Comparison of ENCODE assay signal across 18 cellular contexts in the genomic region with DNA sequence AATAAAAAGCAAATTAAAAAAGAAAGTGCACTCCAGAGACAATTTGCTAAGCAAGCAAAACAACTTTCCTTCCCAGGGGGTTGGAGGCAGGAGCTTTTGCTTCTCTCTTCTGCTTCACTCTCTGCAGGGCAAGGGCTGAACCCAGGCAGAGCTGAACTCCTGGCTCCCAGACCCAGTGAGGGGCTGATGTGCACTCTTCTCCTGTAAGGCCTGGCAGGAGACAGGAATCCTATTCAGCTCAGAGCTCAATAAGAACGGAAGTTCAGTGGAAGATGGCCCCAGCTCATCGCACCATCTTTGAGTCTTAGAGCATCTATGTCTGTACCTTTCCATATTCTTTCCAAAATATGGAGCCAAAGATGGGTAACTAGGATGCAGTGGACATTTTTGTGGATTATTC. TPM values are rescaled to one million over a fixed set of nuclear protein-coding genes. Genes with fewer than 3 reads are reported as not detected.
A peak's percentile ranks its signal among the peaks of the same experiment; 100 is the strongest.
DNase-seq lines count a peak whose midpoint lies in the region; TF ChIP-seq lines count a peak whose summit lies in the region.
"Had no signal": no experiment of that assay in that cellular context is flagged by ENCODE, and none has a peak within 500 bp of the region (broad histone marks: within the 10 kb centered on the region; RNA-seq: fewer than 3 reads in every experiment).

No MANE protein-coding gene starts in this region.

- no peaks in the 10 kb centered on the region for H3K9me3 Mint-ChIP-seq in mesothelial cell of epicardium
- H3K9me3 Mint-ChIP-seq: IgD-negative memory B cell had no signal

- H3K9me3 ChIP-seq in WERI-Rb-1 (ENCODE audit: severe bottlenecking) (no peaks in the 10 kb centered on the region), sigmoid colon (no peaks in the 10 kb centered on the region)

- intact Hi-C loops in sigmoid colon (cut with DNase I), result loop anchor here (5.0 kb wide), 1 partner anchor 80 kb away; the partner anchor contains the start of gene KCNK3

- peak overlapping the region; percentile 18 for H3K27ac Mint-ChIP-seq in mesothelial cell of epicardium

- no peak for TF ChIP-seq POLR2A in sigmoid colon (IDR thresholded peaks at IDR 0.05)

- DNase-seq in NCI-H69 (lab: John Stamatoyannopoulos, UW), result peak; percentile 24
- DNase-seq in WERI-Rb-1, result no peak
- no peak for DNase-seq in mesothelial cell of epicardium (ENCODE audit: low spot score in 2 of 2, unreplicated experiment in 2 of 2)
- DNase-seq in sigmoid colon, result peak; percentile 36
- DNase-seq in G401 (ENCODE audit: low spot score), result no peak
- no peak for DNase-seq in SIG-M5 treated with dmso at 0.1 percent for 504 hours (lab: John Stamatoyannopoulos, UW; ENCODE audit: unreplicated experiment)
- no peak for DNase-seq in cortex of kidney (lab: John Stamatoyannopoulos, UW)
- DNase-seq: NCI-H1092, NCI-H1417 treated with DMSO at 0.1 percent for 48 hours, NCI-H2081, NCI-H2227 treated with DMSO at 0.1 percent for 48 hours, NCI-H526 treated with DMSO at 0.1 percent for 48 hours had no signal

- H3K4me3 ChIP-seq in WERI-Rb-1 (ENCODE audit: low read depth, low read length) (no peak overlapping the region), sigmoid colon (no peak overlapping the region)

- in situ Hi-C loops in G401 (cut with HindIII; ENCODE audit: low sequenced_read_pairs), result no loop called here

- no peak for TF ChIP-seq EP300 in sigmoid colon (IDR thresholded peaks at IDR 0.05)

- peaks cover 70% of the 10 kb centered on the region for H3K4me1 Mint-ChIP-seq in mesothelial cell of epicardium

- H3K27ac ChIP-seq in WERI-Rb-1 (peak overlapping the region; percentile 87), sigmoid colon (no peak overlapping the region)
- H3K27ac ChIP-seq: HL-60, RWPE1 had no signal

- H3K36me3 Mint-ChIP-seq in mesothelial cell of epicardium, result no peaks in the 10 kb centered on the region
- H3K36me3 Mint-ChIP-seq: CD14-positive monocyte, IgD-negative memory B cell had no signal

- TF ChIP-seq CTCF in WERI-Rb-1 (IDR thresholded peaks at IDR 0.05; ENCODE audit: low read depth, low read length) (no peak), mesothelial cell of epicardium (IDR thresholded peaks at IDR 0.05; ENCODE audit: unreplicated experiment) (no peak), sigmoid colon (IDR thresholded peaks at IDR 0.05) (no peak)

- 90 to 96% methylated on average over 2 of the region's 2 CpGs for WGBS in sigmoid colon, 2 donors

- H3K4me1 ChIP-seq in sigmoid colon, result peaks cover 0 to 26% (median 20%) of the 10 kb centered on the region in 4 donors

- no peak overlapping the region for H3K4me3 Mint-ChIP-seq in mesothelial cell of epicardium
- H3K4me3 Mint-ChIP-seq: CD14-positive monocyte, IgD-negative memory B cell had no signal

- peaks cover 3% of the 10 kb centered on the region for H3K27me3 Mint-ChIP-seq in mesothelial cell of epicardium (ENCODE audit: low read depth)

- H3K27me3 ChIP-seq in WERI-Rb-1 (ENCODE audit: insufficient read depth, low read depth, severe bottlenecking) (no peaks in the 10 kb centered on the region), sigmoid colon (peaks cover 0 to 4% (median 0%) of the 10 kb centered on the region in 3 donors)

- no peaks in the 10 kb centered on the region for H3K36me3 ChIP-seq in WERI-Rb-1
- no peaks in the 10 kb centered on the region for H3K36me3 ChIP-seq in sigmoid colon

RNA-seq across cellular contexts. Expression of gene CIB4, which starts 29.1 kb away (rescaled TPM):
- not detected in 3 replicates for total RNA-seq in mesothelial cell of epicardium
- not detected for total RNA-seq in sigmoid colon
- polyA plus RNA-seq in sigmoid colon, result not detected
- total RNA-seq in G401 (2014; rRNA removed; shearing (Covaris generic)), result not detected in 2 replicates
- total RNA-seq: A673, NCI-H460 had no signal
- polyA plus RNA-seq: CD14-positive monocyte, IgD-negative memory B cell had no signal

Comparison
In these comparisons a context has a peak if more than half of its experiments do, and no peak if none do; other contexts are left out.
1. DNase-seq: peak in NCI-H69 (single experiment) and sigmoid colon (single experiment); none in WERI-Rb-1 (single experiment), mesothelial cell of epicardium (0 of 2), G401 (single experiment), SIG-M5 treated with dmso at 0.1 percent for 504 hours (single experiment) and cortex of kidney (single experiment).